ENCODE assay signal across 1 cellular context in genomic region chr19:1621021-1621420, GRCh38.
TF ChIP-seq lines count a peak whose summit lies in the region.

No MANE protein-coding gene starts in this region.

TF ChIP-seq in SK-N-SH, 30 proteins besides CTCF, POLR2A, EP300 and RAD21 (continued from another document):
- TF ChIP-seq USF2 (IDR thresholded peaks at IDR 0.05; ENCODE audit: borderline replicate concordance, low read depth, low read length) (no peak), RFX5 (IDR thresholded peaks at IDR 0.05; ENCODE audit: low read length) (no peak), RCOR1 (IDR thresholded peaks at IDR 0.05; ENCODE audit: low read length) (no peak)
